Comparison of ENCODE assay signal across 11 cellular contexts in the genomic region with DNA sequence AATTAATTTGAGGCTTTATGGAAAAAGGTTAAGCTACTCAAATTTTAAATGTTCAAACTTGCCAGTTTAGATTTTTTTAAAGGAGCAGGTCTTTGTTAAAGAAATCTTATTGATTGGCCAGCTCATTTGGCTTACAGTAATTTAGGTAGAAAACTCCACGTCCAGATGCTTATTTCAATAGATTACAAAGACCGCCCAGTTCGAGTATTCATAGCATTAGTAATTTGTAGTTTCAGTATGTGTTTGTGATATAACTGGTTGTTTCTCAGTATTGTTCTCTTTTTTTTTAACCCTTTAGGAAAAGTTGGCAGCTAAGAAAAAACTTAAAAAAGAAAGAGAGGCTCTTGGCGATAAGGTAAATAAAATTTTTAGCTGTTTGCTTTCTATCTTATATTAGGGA. TPM values are rescaled to one million over a fixed set of nuclear protein-coding genes. Genes with fewer than 3 reads are reported as not detected.
DNase-seq lines count a peak whose midpoint lies in the region; ATAC-seq and TF ChIP-seq lines count a peak whose summit lies in the region.
"Had no signal": no experiment of that assay in that cellular context is flagged by ENCODE, and none has a peak within 500 bp of the region (broad histone marks: within the 10 kb centered on the region; RNA-seq: fewer than 3 reads in every experiment).

No MANE protein-coding gene starts in this region.

- TF ChIP-seq POLR2A in transverse colon (IDR thresholded peaks at IDR 0.05), result no peak

- in situ Hi-C loops in transverse colon (cut with MboI; ENCODE audit: low pct_ligation_motif_present in 1 of 4, low pct_unique_long_range_greater_than_20kb in 1 of 4, low sequenced_read_pairs in 3 of 4), result no loop called here

- peak overlapping the region; percentile 89 for H3K9ac ChIP-seq in SK-N-MC (ENCODE audit: insufficient read length)

- TF ChIP-seq CTCF in heart right ventricle (IDR thresholded peaks at IDR 0.05) (no peak), foreskin fibroblast (IDR thresholded peaks at IDR 0.05; ENCODE audit: low read depth, low read length) (no peak), transverse colon (IDR thresholded peaks at IDR 0.05) (no peak)

- peaks cover 0 to 35% (median 23%) of the 10 kb centered on the region in 9 donors for H3K4me1 ChIP-seq in heart right ventricle
- peaks cover 13 to 33% (median 18%) of the 10 kb centered on the region in 4 donors for H3K4me1 ChIP-seq in transverse colon

- peaks cover 0 to 27% (median 21%) of the 10 kb centered on the region in 7 donors for H3K27me3 ChIP-seq in heart right ventricle
- H3K27me3 ChIP-seq in transverse colon, result peaks cover 24% of the 10 kb centered on the region

- WGBS in heart right ventricle, 2 donors, result 88 to 89% methylated on average over 4 of the region's 4 CpGs
- WGBS in transverse colon (ENCODE audit: low coverage in 1 of 2), 2 donors, result 69 to 72% methylated on average over 4 of the region's 4 CpGs

- peaks cover 0 to 47% (median 14%) of the 10 kb centered on the region in 9 donors for H3K36me3 ChIP-seq in heart right ventricle
- H3K36me3 ChIP-seq in SK-N-MC (ENCODE audit: insufficient read depth, low read length), result peaks cover 48% of the 10 kb centered on the region
- peaks cover 0 to 30% (median 0%) of the 10 kb centered on the region in 4 donors for H3K36me3 ChIP-seq in transverse colon

- ATAC-seq in heart right ventricle (no peak), Right ventricle myocardium superior (ENCODE audit: poor library complexity) (no peak)

- H3K9me3 ChIP-seq in heart right ventricle (peaks cover 0 to 6% (median 0%) of the 10 kb centered on the region in 11 donors), SK-N-MC (ENCODE audit: low read depth, low read length) (0 out of 2 replicates have a peak, but pooled peaks cover 5% of the 10 kb centered on the region), transverse colon (no peaks in the 10 kb centered on the region)

- intact Hi-C loops in heart right ventricle (cut with DNase I), result loop anchor here in 1 of 10 donors (10.0 kb wide), 1 partner anchor 144 kb away; no protein-coding TSS in a partner anchor
- intact Hi-C loops in Right ventricle myocardium superior (cut with DNase I), result no loop called here
- intact Hi-C loops in transverse colon (cut with DNase I; ENCODE audit: low total_unique reads), result no loop called here

- no peak for DNase-seq in heart right ventricle
- DNase-seq in Right ventricle myocardium superior, result no peak
- no peak for DNase-seq in SK-N-MC (ENCODE audit: low read depth, low spot score)
- no peak for DNase-seq in foreskin fibroblast
- DNase-seq in transverse colon, result no peak
- no peak for DNase-seq in DMS114 treated with DMSO at 0.1 percent for 48 hours (lab: John Stamatoyannopoulos, UW; ENCODE audit: unreplicated experiment)
- no peak for DNase-seq in SK-N-DZ (ENCODE audit: low spot score)
- DNase-seq in NCI-H69 (lab: John Stamatoyannopoulos, UW), result no peak
- DNase-seq: DMS153; NCI-H2171 treated with DMSO at 0.1 percent for 48 hours; stimulated activated CD4-positive, alpha-beta T cell treated with anti-CD3 and anti-CD28 coated beads, Interleukin-4, amount 100 ng/mL, for 1 hour had no signal

- H3K27ac ChIP-seq in heart right ventricle (no peak overlapping the region), SK-N-MC (no peak overlapping the region), transverse colon (no peak overlapping the region)

- peak overlapping the region in 7 of 10 donors; percentile 55 to 88 (median 73) for H3K4me3 ChIP-seq in heart right ventricle
- peak overlapping the region; percentile 89 for H3K4me3 ChIP-seq in SK-N-MC
- H3K4me3 ChIP-seq in foreskin fibroblast (ENCODE audit: low read depth in 1 of 2, low read length in 2 of 2), result peak overlapping the region; percentile 82 to 85
- peak overlapping the region in 3 of 4 donors; percentile 60 to 89 (median 75) for H3K4me3 ChIP-seq in transverse colon

- TF ChIP-seq EP300 in transverse colon (IDR thresholded peaks at IDR 0.05; ENCODE audit: low read depth), result no peak

RNA-seq across cellular contexts. Expression of a gene that starts 1.6 kb away (rescaled TPM):
- total RNA-seq in heart right ventricle, result 10 to 100 TPM; 28.0 to 38.9 (median 32.0) TPM
- 10 to 100 TPM; 17.9 to 45.8 TPM for polyA plus RNA-seq in heart right ventricle
- 29.9 TPM for total RNA-seq in Right ventricle myocardium superior
- 10 to 100 TPM; 14.7 to 38.4 (median 25.9) TPM for total RNA-seq in transverse colon
- polyA plus RNA-seq in SK-N-DZ (2014; cell fraction: cytosol; rRNA removed), result 48.5 and 53.9 TPM in 2 replicates
- 37.3 and 39.6 TPM in 2 replicates for polyA plus RNA-seq in SK-N-DZ (2014; cell fraction: nucleus; rRNA removed)

RNA-seq across cellular contexts. Expression of a gene that starts 25.5 kb away (rescaled TPM):
- total RNA-seq in heart right ventricle (1 to 10 TPM in 8 of 10 donors, under 1 TPM in 2; 0.78 to 2.9 (median 1.6) TPM), Right ventricle myocardium superior (0.81 TPM), transverse colon (1 to 10 TPM in 1 of 4 donors, under 1 TPM in 1, not detected in 2; 0.14 to 1.6 TPM)
- 1 to 10 TPM in 1 of 2 donors, under 1 TPM in 1; 0.22 to 1.5 TPM for polyA plus RNA-seq in heart right ventricle
- polyA plus RNA-seq in SK-N-DZ (2014; cell fraction: cytosol; rRNA removed), result not detected in 2 replicates
- 6.2 TPM in 1 of 2 replicates, not detected in the other for polyA plus RNA-seq in SK-N-DZ (2014; cell fraction: nucleus; rRNA removed)

RNA-seq across cellular contexts. Expression of a gene that starts 25.7 kb away (rescaled TPM):
- total RNA-seq in heart right ventricle (100 to 1,000 TPM; 155 to 216 (median 164) TPM), Right ventricle myocardium superior (174 TPM), transverse colon (100 to 1,000 TPM in 2 of 4 donors, 10 to 100 TPM in 2; 19.1 to 172 (median 127) TPM)
- 100 to 1,000 TPM; 140 to 254 TPM for polyA plus RNA-seq in heart right ventricle
- polyA plus RNA-seq in SK-N-DZ (2014; cell fraction: cytosol; rRNA removed), result 36.8 and 46.1 TPM in 2 replicates
- 31.9 and 48.6 TPM in 2 replicates for polyA plus RNA-seq in SK-N-DZ (2014; cell fraction: nucleus; rRNA removed)
